ENCODE assay signal across 13 cellular contexts in genomic region chr7:44646921-44647636, GRCh38. TPM values are rescaled to one million over a fixed set of nuclear protein-coding genes. Genes with fewer than 3 reads are reported as not detected.
DNase-seq lines count a peak whose midpoint lies in the region; ATAC-seq and TF ChIP-seq lines count a peak whose summit lies in the region.
"Had no signal": no experiment of that assay in that cellular context is flagged by ENCODE, and none has a peak within 500 bp of the region (broad histone marks: within the 10 kb centered on the region; RNA-seq: fewer than 3 reads in every experiment).

No MANE protein-coding gene starts in this region.

- H3K4me3 Mint-ChIP-seq in T-helper 17 cell = no peak overlapping the region
- no peak overlapping the region for H3K4me3 Mint-ChIP-seq in activated T-helper 2 cell treated with anti-CD3 and anti-CD28 coated beads, Interferon-gamma antibody, Interleukin-2, Interleukin-4, amounts not matched to agents 10 μg/mL and 5 μg/mL and 100 μg/mL, durations not matched to agents 14 hours and 24 hours and 36 hours (ENCODE audit: low read depth)
- H3K4me3 Mint-ChIP-seq: HFFc6 had no signal

- intact Hi-C loops in activated T-helper 2 cell treated with anti-CD3 and anti-CD28 coated beads, Interferon-gamma antibody, Interleukin-2, Interleukin-4, amounts not matched to agents 10 μg/mL and 5 μg/mL and 100 μg/mL, durations not matched to agents 14 hours and 24 hours and 36 hours (cut with micrococcal nuclease) = no loop called here

- peak overlapping the region in 1 of 3 donors; percentile 26 for H3K9ac ChIP-seq in skeletal muscle tissue (ENCODE audit: low read depth in 1 of 3, low read length in 3 of 3)

- TF ChIP-seq CTCF in HEK293 (tag by site-specific recombination; IDR thresholded peaks at IDR 0.05) = no peak
- no peak for TF ChIP-seq CTCF in fibroblast of villous mesenchyme (IDR thresholded peaks at IDR 0.05; ENCODE audit: insufficient read depth, low read depth, low read length)

- H3K36me3 Mint-ChIP-seq in T-helper 17 cell (ENCODE audit: low read depth) = peaks cover 6% of the 10 kb centered on the region
- H3K36me3 Mint-ChIP-seq in activated T-helper 2 cell treated with anti-CD3 and anti-CD28 coated beads, Interferon-gamma antibody, Interleukin-2, Interleukin-4, amounts not matched to agents 10 μg/mL and 5 μg/mL and 100 μg/mL, durations not matched to agents 14 hours and 24 hours and 36 hours (ENCODE audit: low read depth) = peaks cover 44% of the 10 kb centered on the region

- H3K27ac Mint-ChIP-seq in T-helper 17 cell = peak overlapping the region; percentile 69
- H3K27ac Mint-ChIP-seq in activated T-helper 2 cell treated with anti-CD3 and anti-CD28 coated beads, Interferon-gamma antibody, Interleukin-2, Interleukin-4, amounts not matched to agents 10 μg/mL and 5 μg/mL and 100 μg/mL, durations not matched to agents 14 hours and 24 hours and 36 hours = no peak overlapping the region
- H3K27ac Mint-ChIP-seq: HFFc6 had no signal

- H3K9me3 ChIP-seq in HEK293 (ENCODE audit: control insufficient read depth, insufficient read depth, low read depth, low read length) = no peaks in the 10 kb centered on the region
- no peaks in the 10 kb centered on the region for H3K9me3 ChIP-seq in T-helper 17 cell (ENCODE audit: control insufficient read depth, low read length, poor library complexity, severe bottlenecking)
- H3K9me3 ChIP-seq in skeletal muscle tissue (ENCODE audit: control insufficient read depth in 3 of 3, low read length in 3 of 3) = no peaks in the 10 kb centered on the region
- H3K9me3 ChIP-seq: BE2C had no signal

- no peak for ATAC-seq in T-helper 17 cell

- H3K27ac ChIP-seq in HEK293 (ENCODE audit: extremely low read depth, low read depth, low read length) (no peak overlapping the region), skeletal muscle tissue (ENCODE audit: low read depth, low read length) (peak overlapping the region; percentile 33)

- POLR2A ChIA-PET in HEK293 (lab: Yijun Ruan, JAX) = no interaction called here

- H3K27me3 Mint-ChIP-seq in T-helper 17 cell = no peaks in the 10 kb centered on the region
- no peaks in the 10 kb centered on the region for H3K27me3 Mint-ChIP-seq in activated T-helper 2 cell treated with anti-CD3 and anti-CD28 coated beads, Interferon-gamma antibody, Interleukin-2, Interleukin-4, amounts not matched to agents 10 μg/mL and 5 μg/mL and 100 μg/mL, durations not matched to agents 14 hours and 24 hours and 36 hours (ENCODE audit: low read depth)

- no peaks in the 10 kb centered on the region for H3K27me3 ChIP-seq in skeletal muscle tissue (ENCODE audit: control insufficient read depth in 3 of 3, insufficient read depth in 3 of 3, low read length in 3 of 3)
- H3K27me3 ChIP-seq: BE2C had no signal

- no peak overlapping the region for H3K4me3 ChIP-seq in HEK293 (ENCODE audit: low read depth, low read length)
- no peak overlapping the region for H3K4me3 ChIP-seq in fibroblast of villous mesenchyme (ENCODE audit: low read depth, low read length)
- no peak overlapping the region for H3K4me3 ChIP-seq in skeletal muscle tissue (ENCODE audit: low read length in 3 of 3)

- peaks cover 12% of the 10 kb centered on the region for H3K4me1 Mint-ChIP-seq in T-helper 17 cell
- peaks cover 2% of the 10 kb centered on the region for H3K4me1 Mint-ChIP-seq in activated T-helper 2 cell treated with anti-CD3 and anti-CD28 coated beads, Interferon-gamma antibody, Interleukin-2, Interleukin-4, amounts not matched to agents 10 μg/mL and 5 μg/mL and 100 μg/mL, durations not matched to agents 14 hours and 24 hours and 36 hours (ENCODE audit: low read depth)

- H3K36me3 ChIP-seq in HEK293 (ENCODE audit: control insufficient read depth in 2 of 2, insufficient read depth in 1 of 2, low read length in 2 of 2) (peaks cover 0 to 32% of the 10 kb centered on the region in 2 experiments; a peak in 2 of 3 replicates), skeletal muscle tissue (ENCODE audit: control insufficient read depth in 3 of 3, insufficient read depth in 3 of 3, low read length in 3 of 3) (peaks cover 28 to 44% (median 37%) of the 10 kb centered on the region in 3 donors)

- CTCF ChIA-PET in HEK293 (lab: Yijun Ruan, JAX) = no interaction called here

- no peaks in the 10 kb centered on the region for H3K9me3 Mint-ChIP-seq in activated T-helper 2 cell treated with anti-CD3 and anti-CD28 coated beads, Interferon-gamma antibody, Interleukin-2, Interleukin-4, amounts not matched to agents 10 μg/mL and 5 μg/mL and 100 μg/mL, durations not matched to agents 14 hours and 24 hours and 36 hours
- H3K9me3 Mint-ChIP-seq: HFFc6 had no signal

- H3K4me1 ChIP-seq in HEK293 (ENCODE audit: control insufficient read depth, insufficient read depth, low read length) (no peaks in the 10 kb centered on the region), skeletal muscle tissue (ENCODE audit: control insufficient read depth in 3 of 3, insufficient read depth in 3 of 3, low read length in 3 of 3) (peaks cover 37 to 49% (median 49%) of the 10 kb centered on the region in 3 donors)
- H3K4me1 ChIP-seq: BE2C had no signal

- DNase-seq in T-helper 17 cell (no peak), fibroblast of villous mesenchyme (ENCODE audit: low read depth) (peak; percentile 55), T1000 (lab: John Stamatoyannopoulos, UW) (no peak)
- DNase-seq in activated T-helper 2 cell treated with anti-CD3 and anti-CD28 coated beads, Interferon-gamma antibody, Interleukin-2, Interleukin-4, amounts not matched to agents 10 μg/mL and 5 μg/mL and 100 μg/mL, durations not matched to agents 14 hours and 24 hours and 36 hours (ENCODE audit: low spot score) = no peak
- no peak for DNase-seq in stimulated activated CD4-positive, alpha-beta T cell treated with anti-CD3 and anti-CD28 coated beads, Interleukin-15, amount 100 ng/mL, for 24 hours
- DNase-seq: BE2C, DMS 273 treated with DMSO at 0.1 percent for 48 hours, HFFc6, NCI-H2029, NCI-H510A, NCI-H82 had no signal

TF ChIP-seq in HEK293, 187 proteins besides CTCF, POLR2A, EP300 and RAD21:
- peak; percentile 57; the same call in 1 of the 2 replicates for TF ChIP-seq ZNF121 (tag by site-specific recombination; IDR thresholded peaks at IDR 0.05)
- TF ChIP-seq ZNF677 (tag by site-specific recombination; IDR thresholded peaks at IDR 0.05) = no peak

RNA-seq across cellular contexts. Expression of gene OGDH, which starts 40.7 kb away (rescaled TPM):
- total RNA-seq in T-helper 17 cell (100 to 1,000 TPM; 130 to 134 TPM), fibroblast of villous mesenchyme (75.7 and 99.7 TPM in 2 replicates), skeletal muscle tissue (70.5 TPM)
- total RNA-seq in activated T-helper 2 cell treated with anti-CD3 and anti-CD28 coated beads, Interferon-gamma antibody, Interleukin-2, Interleukin-4, amounts not matched to agents 10 μg/mL and 5 μg/mL and 100 μg/mL, durations not matched to agents 14 hours and 24 hours and 36 hours = 105 and 109 TPM in 2 replicates
